12 cellular contexts compared by ENCODE assay signal in the genomic region with DNA sequence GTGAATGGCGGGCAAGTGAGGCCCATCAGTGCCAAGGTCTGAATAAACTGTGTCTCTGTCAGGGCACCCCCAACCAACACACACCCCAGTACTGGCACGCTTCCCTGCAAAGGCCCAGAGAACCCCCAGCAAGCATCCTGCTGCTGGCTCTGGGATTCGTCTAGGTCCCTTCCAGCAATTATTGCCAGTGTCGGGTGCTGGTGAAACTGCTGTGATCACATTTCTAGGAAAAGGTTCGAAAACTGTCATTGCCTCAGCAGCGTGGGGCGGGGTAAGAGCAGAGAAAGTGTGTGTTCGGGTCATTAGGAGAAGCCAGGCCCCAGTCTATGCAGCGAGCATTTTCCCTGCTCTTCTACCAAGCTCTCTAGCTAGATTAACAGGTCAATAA. TPM values are rescaled to one million over a fixed set of nuclear protein-coding genes. Genes with fewer than 3 reads are reported as not detected.
DNase-seq lines count a peak whose midpoint lies in the region; ATAC-seq and TF ChIP-seq lines count a peak whose summit lies in the region.
"Had no signal": no experiment of that assay in that cellular context is flagged by ENCODE, and none has a peak within 500 bp of the region (broad histone marks: within the 10 kb centered on the region; RNA-seq: fewer than 3 reads in every experiment).

No MANE protein-coding gene starts in this region.

- H3K4me1 ChIP-seq in cardiac muscle cell (ENCODE audit: low read depth): peaks cover 44% of the 10 kb centered on the region
- H3K4me1 ChIP-seq in testis: peaks cover 60% of the 10 kb centered on the region
- no peaks in the 10 kb centered on the region for H3K4me1 ChIP-seq in foreskin keratinocyte

- H3K9me3 ChIP-seq in cardiac muscle cell (ENCODE audit: low read depth) (no peaks in the 10 kb centered on the region), testis (no peaks in the 10 kb centered on the region)
- H3K9me3 ChIP-seq: mucosa of descending colon had no signal

- no peaks in the 10 kb centered on the region for H3K36me3 ChIP-seq in cardiac muscle cell
- H3K36me3 ChIP-seq in testis (ENCODE audit: low read depth, missing control alignments): no peaks in the 10 kb centered on the region

- no peaks in the 10 kb centered on the region for H3K9me3 Mint-ChIP-seq in natural killer cell treated with Interleukin-12 subunit alpha and Interleukin-12 subunit beta and Interleukin-15 and Interleukin-18, amount 100 ng/mL, for 72 hours
- H3K9me3 Mint-ChIP-seq in activated T-cell treated with anti-CD3 and anti-CD28 coated beads, Interleukin-2, amount 50 U/mL, for 4 hours: no peaks in the 10 kb centered on the region

- TF ChIP-seq POLR2A in testis (IDR thresholded peaks at IDR 0.05): no peak

- no peak overlapping the region for H3K27ac Mint-ChIP-seq in natural killer cell treated with Interleukin-12 subunit alpha and Interleukin-12 subunit beta and Interleukin-15 and Interleukin-18, amount 100 ng/mL, for 72 hours

- H3K27ac ChIP-seq in cardiac muscle cell (peak overlapping the region; percentile 71), dorsolateral prefrontal cortex (peak overlapping the region in 57 of 59 donors; percentile 21 to 97 (median 86)), testis (peak overlapping the region; percentile 64 to 70), foreskin keratinocyte (no peak overlapping the region)

- no peak for ATAC-seq in left ventricle myocardium superior
- no peak for ATAC-seq in natural killer cell treated with Interleukin-12 subunit alpha and Interleukin-12 subunit beta and Interleukin-15 and Interleukin-18, amount 100 ng/mL, for 72 hours
- no peak for ATAC-seq in foreskin keratinocyte
- no peak for ATAC-seq in activated T-cell treated with anti-CD3 and anti-CD28 coated beads, Interleukin-2, amount 50 U/mL, for 4 hours
- ATAC-seq: mucosa of descending colon had no signal

- TF ChIP-seq CTCF in cardiac muscle cell (IDR thresholded peaks at IDR 0.05; ENCODE audit: low read depth, low read length): no peak
- TF ChIP-seq CTCF in dorsolateral prefrontal cortex (IDR thresholded peaks at IDR 0.05 in 54 of 56, conservative IDR thresholded peaks at IDR 0.05 in 2 of 56; ENCODE audit: low read depth in 1 of 56, partially characterized antibody in 56 of 56): peak in 1 of 56 donors; percentile 6
- TF ChIP-seq CTCF in testis (IDR thresholded peaks at IDR 0.05): no peak
- TF ChIP-seq CTCF in foreskin keratinocyte (conservative IDR thresholded peaks at IDR 0.05): no peak

- intact Hi-C loops in left ventricle myocardium superior (cut with micrococcal nuclease): no loop called here
- intact Hi-C loops in dorsolateral prefrontal cortex (cut with DNase I): loop anchor here (2.0 to 10.0 kb wide), 3 partner anchors 89 to 279 kb away; partner anchors contain the start of genes ANKRD13A (in 1 of the 2) and GIT2 (in 1 of the 2)
- intact Hi-C loops in testis (cut with DNase I; ENCODE audit: low total_unique reads): no loop called here

- peaks cover 0 to 7% of the 10 kb centered on the region in 2 donors for H3K27me3 Mint-ChIP-seq in natural killer cell treated with Interleukin-12 subunit alpha and Interleukin-12 subunit beta and Interleukin-15 and Interleukin-18, amount 100 ng/mL, for 72 hours
- peaks cover 36% of the 10 kb centered on the region for H3K27me3 Mint-ChIP-seq in activated T-cell treated with anti-CD3 and anti-CD28 coated beads, Interleukin-2, amount 50 U/mL, for 4 hours (ENCODE audit: low read depth)

- H3K4me1 Mint-ChIP-seq in natural killer cell treated with Interleukin-12 subunit alpha and Interleukin-12 subunit beta and Interleukin-15 and Interleukin-18, amount 100 ng/mL, for 72 hours (ENCODE audit: low read depth in 2 of 2): no peaks in the 10 kb centered on the region
- no peaks in the 10 kb centered on the region for H3K4me1 Mint-ChIP-seq in activated T-cell treated with anti-CD3 and anti-CD28 coated beads, Interleukin-2, amount 50 U/mL, for 4 hours (ENCODE audit: low read depth)

- no peaks in the 10 kb centered on the region for H3K36me3 Mint-ChIP-seq in natural killer cell treated with Interleukin-12 subunit alpha and Interleukin-12 subunit beta and Interleukin-15 and Interleukin-18, amount 100 ng/mL, for 72 hours
- no peaks in the 10 kb centered on the region for H3K36me3 Mint-ChIP-seq in activated T-cell treated with anti-CD3 and anti-CD28 coated beads, Interleukin-2, amount 50 U/mL, for 4 hours (ENCODE audit: insufficient read depth)

- no peaks in the 10 kb centered on the region for H3K27me3 ChIP-seq in cardiac muscle cell
- H3K27me3 ChIP-seq in dorsolateral prefrontal cortex: peaks cover 0 to 10% (median 0%) of the 10 kb centered on the region in 45 donors
- no peaks in the 10 kb centered on the region for H3K27me3 ChIP-seq in testis
- H3K27me3 ChIP-seq in foreskin keratinocyte: peaks cover 84% of the 10 kb centered on the region

- H3K4me3 Mint-ChIP-seq in natural killer cell treated with Interleukin-12 subunit alpha and Interleukin-12 subunit beta and Interleukin-15 and Interleukin-18, amount 100 ng/mL, for 72 hours: peak overlapping the region; percentile 25
- H3K4me3 Mint-ChIP-seq in activated T-cell treated with anti-CD3 and anti-CD28 coated beads, Interleukin-2, amount 50 U/mL, for 4 hours: no peak overlapping the region

- DNase-seq in cardiac muscle cell (ENCODE audit: low read depth in 1 of 2, low spot score in 1 of 2) (no peak), left ventricle myocardium superior (no peak), dorsolateral prefrontal cortex (peak in 1 of 10 donors; percentile 30), testis (no peak), foreskin keratinocyte (no peak)
- DNase-seq in natural killer cell treated with Interleukin-12 subunit alpha and Interleukin-12 subunit beta and Interleukin-15 and Interleukin-18, amount 100 ng/mL, for 72 hours (ENCODE audit: low spot score): no peak
- DNase-seq in activated T-cell treated with anti-CD3 and anti-CD28 coated beads, Interleukin-2, amount 50 U/mL, for 4 hours: no peak
- DNase-seq in activated CD4-positive, alpha-beta T cell treated with anti-CD3 and anti-CD28 coated beads for 4 hours: no peak
- DNase-seq: amniotic stem cell; HCEC 1CT; stimulated activated CD4-positive, alpha-beta T cell treated with anti-CD3 and anti-CD28 coated beads, Interleukin-12 subunit alpha, Interleukin-12 subunit beta, amount 100 ng/mL, for 4 hours had no signal

- H3K4me3 ChIP-seq in cardiac muscle cell (no peak overlapping the region), dorsolateral prefrontal cortex (peak overlapping the region; percentile 38 to 89 (median 78)), testis (peak overlapping the region in 1 of 2 donors; percentile 69)
- H3K4me3 ChIP-seq: mucosa of descending colon had no signal

- 49 to 50% methylated on average over 8 to 9 of the region's 9 CpGs for WGBS in testis, 2 donors

RNA-seq across cellular contexts. Expression of gene FAM222A, which starts 2.5 kb away (rescaled TPM):
- 35.5 and 42.9 TPM in 2 replicates for total RNA-seq in cardiac muscle cell
- 25.4 and 42.1 TPM in 2 replicates for polyA plus RNA-seq in cardiac muscle cell
- total RNA-seq in left ventricle myocardium superior: 25.7 TPM
- 10 to 100 TPM; 10.4 to 85.9 (median 23.1) TPM for total RNA-seq in dorsolateral prefrontal cortex
- 1 to 10 TPM; 1.2 to 1.8 TPM for total RNA-seq in natural killer cell treated with Interleukin-12 subunit alpha and Interleukin-12 subunit beta and Interleukin-15 and Interleukin-18, amount 100 ng/mL, for 72 hours
- total RNA-seq in testis: 10 to 100 TPM; 75.7 to 78.6 TPM
- 34.5 TPM for polyA plus RNA-seq in testis (ENCODE audit: insufficient read depth, low read depth, low replicate concordance)
- total RNA-seq in foreskin keratinocyte: 0.31 and 0.53 TPM in 2 replicates
- polyA plus RNA-seq in foreskin keratinocyte: 0.37 and 0.39 TPM in 2 replicates
- 1 to 10 TPM; 4.2 to 6.7 (median 4.8) TPM for total RNA-seq in activated T-cell treated with anti-CD3 and anti-CD28 coated beads, Interleukin-2, amount 50 U/mL, for 4 hours

Comparison
In these comparisons a context has a peak if more than half of its experiments do, and no peak if none do; other contexts are left out.
1. intact Hi-C loops: an anchor here in dorsolateral prefrontal cortex (2.0 to 10.0 kb wide); none called in left ventricle myocardium superior and testis.